ENCODE assay signal across 8 cellular contexts in genomic region chr22:20550851-20551744, GRCh38. TPM values are rescaled to one million over a fixed set of nuclear protein-coding genes. Genes with fewer than 3 reads are reported as not detected.
DNase-seq lines count a peak whose midpoint lies in the region; ATAC-seq and TF ChIP-seq lines count a peak whose summit lies in the region.

No MANE protein-coding gene starts in this region.

- peak overlapping the region; percentile 80 for H3K9ac ChIP-seq in GM23248

- TF ChIP-seq CTCF in ovary (IDR thresholded peaks at IDR 0.05) = no peak

- H3K27me3 ChIP-seq in GM23248 (replicated peaks; ENCODE audit: insufficient read depth) (no peaks in the 10 kb centered on the region), ovary (no peaks in the 10 kb centered on the region), aorta (ENCODE audit: control insufficient read depth in 1 of 2, insufficient read depth in 2 of 2, low read length in 1 of 2) (no peaks in the 10 kb centered on the region)

- H3K4me3 ChIP-seq in GM23248 (peak overlapping the region; percentile 20), ovary (no peak overlapping the region), aorta (ENCODE audit: low read length in 2 of 2) (no peak overlapping the region)

- peak overlapping the region; percentile 72 for H3K4me2 ChIP-seq in GM23248 (ENCODE audit: unreplicated experiment)

- intact Hi-C loops in ovary (cut with DNase I) (loop anchor here in 2 of 4 donors (5.0 to 10.0 kb wide), 2 partner anchors 44 to 56 kb away; partner anchors contain the start of genes KLHL22 (in 1 of the 2) and MED15 (in 1 of the 2)), aorta (cut with DNase I) (loop anchor here (1.0 to 10.0 kb wide), 2 partner anchors 21 to 46 kb away; partner anchors contain the start of gene MED15 (in 1 of the 2))

- 24 to 26% methylated on average over 26 to 27 of the region's 27 CpGs for WGBS in GM23248 (ENCODE audit: low coverage in 1 of 2, low lambda C conversion rate in 2 of 2, missing lambda C conversion rate in 2 of 2), 2 experiments
- 12 to 17% (median 15%) methylated on average over 27 of the region's 27 CpGs for WGBS in ovary, 3 donors
- 31% methylated on average over 27 of the region's 27 CpGs for WGBS in aorta, 2 donors

- peaks cover 58% of the 10 kb centered on the region for H3F3A ChIP-seq in GM23248 (ENCODE audit: insufficient read depth)

- no peaks in the 10 kb centered on the region for H4K20me1 ChIP-seq in GM23248 (ENCODE audit: insufficient read depth)

- TF ChIP-seq EP300 in ovary (IDR thresholded peaks at IDR 0.05) = no peak

- in situ Hi-C loops in GM23248 (cut with MboI) = no loop called here

- H3K27ac ChIP-seq in GM23248 = peak overlapping the region; percentile 95
- peak overlapping the region; percentile 75 to 91 for H3K27ac ChIP-seq in ovary
- peak overlapping the region; percentile 71 to 92 for H3K27ac ChIP-seq in aorta (ENCODE audit: low read depth in 1 of 2, low read length in 2 of 2)

- peaks cover 85% of the 10 kb centered on the region for H3K79me2 ChIP-seq in GM23248 (ENCODE audit: insufficient read depth)

- H3K36me3 ChIP-seq in GM23248 (ENCODE audit: low read depth) (peaks cover 27% of the 10 kb centered on the region), ovary (no peaks in the 10 kb centered on the region), aorta (ENCODE audit: control insufficient read depth in 1 of 2, insufficient read depth in 2 of 2, low read length in 1 of 2) (peaks cover 0 to 2% of the 10 kb centered on the region in 2 donors)

- ATAC-seq in aorta (ENCODE audit: low FRiP score) (peak; percentile 79), GM19467 (IDR thresholded peaks at IDR 0.05; ENCODE audit: unreplicated experiment) (no peak)

- H2AFZ ChIP-seq in GM23248 = 0 out of 2 replicates have a peak overlapping the region, but pooled peaks have one; percentile 4

- DNase-seq in GM23248 (peak; percentile 97), foreskin melanocyte (peak; percentile 68), ovary (peak; percentile 64 to 72 (median 70)), aorta (peak; percentile 82), UCSD-AML1 (lab: John Stamatoyannopoulos, UW; ENCODE audit: unreplicated experiment) (no peak), LoVo (ENCODE audit: low spot score) (no peak)
- peak; percentile 44 for DNase-seq in activated T-helper 9 cell treated with anti-CD3 and anti-CD28 coated beads, Interleukin-2, amount 50 U/mL, for 16 hours (ENCODE audit: low read depth)

- no peaks in the 10 kb centered on the region for H3K9me2 ChIP-seq in GM23248 (ENCODE audit: insufficient read depth)

- peaks cover 54% of the 10 kb centered on the region for H3K4me1 ChIP-seq in GM23248 (ENCODE audit: insufficient read depth)
- peaks cover 48% of the 10 kb centered on the region for H3K4me1 ChIP-seq in ovary (ENCODE audit: insufficient read depth)
- peaks cover 3 to 4% of the 10 kb centered on the region in 2 donors for H3K4me1 ChIP-seq in aorta (ENCODE audit: control insufficient read depth in 1 of 2, insufficient read depth in 2 of 2, low read length in 2 of 2)

- no peak for TF ChIP-seq POLR2A in ovary (IDR thresholded peaks at IDR 0.05)

- H3K9me3 ChIP-seq in GM23248 (ENCODE audit: low read depth) = no peaks in the 10 kb centered on the region
- no peaks in the 10 kb centered on the region for H3K9me3 ChIP-seq in ovary
- H3K9me3 ChIP-seq in aorta (ENCODE audit: control insufficient read depth, low read length) = no peaks in the 10 kb centered on the region

RNA-seq across cellular contexts. Expression of gene MED15, which starts 43.7 kb away (rescaled TPM):
- 40.0 and 40.2 TPM in 2 replicates for total RNA-seq in GM23248 (2014; rRNA removed; shearing (Covaris generic))
- polyA plus RNA-seq in GM23248 (2016; fragmentation: Nextera tagmentation; extraction: Ambion mirVana) (69.4 and 69.7 TPM in 2 replicates), ovary (10 to 100 TPM; 23.6 to 40.1 TPM), aorta (100 to 1,000 TPM in 1 of 2 donors, 10 to 100 TPM in 1; 23.5 to 100 TPM)
- total RNA-seq in ovary (10 to 100 TPM; 21.9 to 79.3 (median 69.5) TPM), aorta (100 to 1,000 TPM in 1 of 2 donors, 10 to 100 TPM in 1; 93.7 to 119 TPM)

RNA-seq across cellular contexts. Expression of gene KLHL22, which starts 55.5 kb away (rescaled TPM):
- 37.7 and 41.3 TPM in 2 replicates for total RNA-seq in GM23248 (2014; rRNA removed; shearing (Covaris generic))
- polyA plus RNA-seq in GM23248 (2016; fragmentation: Nextera tagmentation; extraction: Ambion mirVana) = 19.0 and 20.0 TPM in 2 replicates
- 10 to 100 TPM; 24.6 to 42.9 (median 28.7) TPM for total RNA-seq in ovary
- polyA plus RNA-seq in ovary = 10 to 100 TPM; 26.9 to 30.7 TPM
- 10 to 100 TPM; 19.1 to 29.9 TPM for total RNA-seq in aorta
- polyA plus RNA-seq in aorta = 10 to 100 TPM in 1 of 2 donors, 1 to 10 TPM in 1; 5.3 to 21.7 TPM

Comparison
In these comparisons a context has a peak if more than half of its experiments do, and no peak if none do; other contexts are left out.
1. DNase-seq: peak in GM23248 (single experiment), activated T-helper 9 cell treated with anti-CD3 and anti-CD28 coated beads, Interleukin-2, amount 50 U/mL, for 16 hours (single experiment), foreskin melanocyte (single experiment), ovary (5 of 5) and aorta (2 of 2); none in UCSD-AML1 (single experiment) and LoVo (single experiment).
2. Peak in every context shown above with its lines, with median percentiles within 50 percentile points of each other: H3K27ac ChIP-seq.